8 cellular contexts compared by ENCODE assay signal in the genomic region with DNA sequence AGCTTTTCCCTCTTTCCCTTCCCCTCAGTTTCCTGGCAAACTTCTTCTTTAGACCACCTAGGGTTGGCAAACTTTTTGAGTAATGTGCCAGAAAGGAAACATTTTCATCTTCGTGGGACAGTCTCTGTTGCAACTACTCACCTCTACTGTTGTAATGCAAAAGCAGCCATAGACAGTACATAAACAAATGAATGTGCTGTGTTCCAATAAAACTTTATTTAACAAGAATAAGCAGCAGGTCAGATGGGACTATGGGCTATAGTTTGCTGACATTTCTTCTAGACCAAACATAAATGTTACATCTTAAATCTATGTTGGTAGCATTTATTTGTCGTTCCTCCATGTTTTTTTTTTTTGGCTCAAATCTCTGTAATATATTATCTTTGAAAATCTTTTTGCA.
"Had no signal": no experiment of that assay in that cellular context is flagged by ENCODE, and none has a peak within 500 bp of the region (broad histone marks: within the 10 kb centered on the region; RNA-seq: fewer than 3 reads in every experiment).

No MANE protein-coding gene starts in this region.

- FAIRE-seq: G401.6, GM12878, GM12891, GM12892, GM18507, GM19239 had no signal

- DNase-seq: GDM1, GF-D8 had no signal

- ATAC-seq: GM12878 had no signal

- H3K4me3 ChIP-seq: GM12878 had no signal
